ENCODE assay signal across 8 cellular contexts in genomic region chr14:81436296-81437138, GRCh38. TPM values are rescaled to one million over a fixed set of nuclear protein-coding genes. Genes with fewer than 3 reads are reported as not detected.
DNase-seq lines count a peak whose midpoint lies in the region; ATAC-seq and TF ChIP-seq lines count a peak whose summit lies in the region.

No MANE protein-coding gene starts in this region.

- peak in 3 of 56 donors; percentile 11 to 13 (median 13) for TF ChIP-seq CTCF in dorsolateral prefrontal cortex (IDR thresholded peaks at IDR 0.05 in 54 of 56, conservative IDR thresholded peaks at IDR 0.05 in 2 of 56; ENCODE audit: low read depth in 1 of 56, partially characterized antibody in 56 of 56)

- DNase-seq in NCI-H2081 (lab: John Stamatoyannopoulos, UW), result peak; percentile 84 to 89
- DNase-seq in NCI-H2081 treated with DMSO at 0.1 percent for 48 hours (lab: John Stamatoyannopoulos, UW), result no peak
- peak; percentile 76 for DNase-seq in NCI-H2107 treated with DMSO at 0.1 percent for 48 hours (lab: John Stamatoyannopoulos, UW; ENCODE audit: unreplicated experiment)
- DNase-seq in activated CD4-positive, alpha-beta T cell treated with anti-CD3 and anti-CD28 coated beads for 36 hours, result peak; percentile 69
- peak; percentile 46 to 88 (median 60) for DNase-seq in dorsolateral prefrontal cortex
- peak; percentile 82 for DNase-seq in left lobe of liver (ENCODE audit: low spot score)
- DNase-seq in stimulated activated CD4-positive, alpha-beta T cell treated with anti-CD3 and anti-CD28 coated beads, Interleukin-1b, Interleukin-23, amount 100 ng/mL, for 24 hours (ENCODE audit: low read depth in 4 of 4, low spot score in 1 of 4), result peak in 3 of 4 experiments; percentile 25 to 47 (median 26)

- peaks cover 0 to 30% (median 4%) of the 10 kb centered on the region in 45 donors for H3K27me3 ChIP-seq in dorsolateral prefrontal cortex

- H3K4me1 Mint-ChIP-seq in activated CD4-positive, alpha-beta T cell treated with anti-CD3 and anti-CD28 coated beads for 36 hours, result peaks cover 10% of the 10 kb centered on the region

- intact Hi-C loops in activated CD4-positive, alpha-beta T cell treated with anti-CD3 and anti-CD28 coated beads for 36 hours (cut with DNase I, micrococcal nuclease), result loop anchor here in 1 of 2 experiments (1.0 kb wide), 1 partner anchor 215 kb away; no protein-coding TSS in a partner anchor
- intact Hi-C loops in dorsolateral prefrontal cortex (cut with DNase I), result no loop called here

- H3K4me3 Mint-ChIP-seq in activated CD4-positive, alpha-beta T cell treated with anti-CD3 and anti-CD28 coated beads for 36 hours, result peak overlapping the region; percentile 55

- H3K27me3 Mint-ChIP-seq in activated CD4-positive, alpha-beta T cell treated with anti-CD3 and anti-CD28 coated beads for 36 hours, result peaks cover 69% of the 10 kb centered on the region

- peak overlapping the region in 19 of 59 donors; percentile 11 to 80 (median 49) for H3K27ac ChIP-seq in dorsolateral prefrontal cortex

- H3K27ac Mint-ChIP-seq in activated CD4-positive, alpha-beta T cell treated with anti-CD3 and anti-CD28 coated beads for 36 hours, result no peak overlapping the region

- H3K4me3 ChIP-seq in dorsolateral prefrontal cortex, result peak overlapping the region; percentile 50 to 89 (median 69)

- no peaks in the 10 kb centered on the region for H3K36me3 Mint-ChIP-seq in activated CD4-positive, alpha-beta T cell treated with anti-CD3 and anti-CD28 coated beads for 36 hours (ENCODE audit: low read depth)

- peak; percentile 46 for ATAC-seq in HG02938 (IDR thresholded peaks at IDR 0.05; ENCODE audit: unreplicated experiment)
- peak; percentile 88 for ATAC-seq in activated CD4-positive, alpha-beta T cell treated with anti-CD3 and anti-CD28 coated beads for 36 hours
- peak; percentile 95 for ATAC-seq in left lobe of liver

- POLR2A ChIA-PET in activated CD4-positive, alpha-beta T cell treated with anti-CD3 and anti-CD28 coated beads for 36 hours (lab: Charles Lee), result interaction anchor here (1.2 kb wide), 1 partner anchor 215 kb away, joined by 4 read pairs; the partner anchor contains the start of gene GTF2A1

- H3K9me3 Mint-ChIP-seq in activated CD4-positive, alpha-beta T cell treated with anti-CD3 and anti-CD28 coated beads for 36 hours (ENCODE audit: low read depth), result no peaks in the 10 kb centered on the region

- CTCF ChIA-PET in activated CD4-positive, alpha-beta T cell treated with anti-CD3 and anti-CD28 coated beads for 36 hours (lab: Charles Lee), result interaction anchor here (0.6 to 0.7 kb wide), 2 partner anchors 15 to 495 kb away, joined by 3 read pairs; partner anchors contain the start of gene CEP128

RNA-seq across cellular contexts. Expression of gene STON2, which starts 36.4 kb away (rescaled TPM):
- under 1 TPM; 0.05 to 0.19 TPM for total RNA-seq in activated CD4-positive, alpha-beta T cell treated with anti-CD3 and anti-CD28 coated beads for 36 hours
- 100 to 1,000 TPM in 73 of 120 experiments, 10 to 100 TPM in 47; 50.5 to 280 (median 107) TPM for total RNA-seq in dorsolateral prefrontal cortex
- total RNA-seq in left lobe of liver, result 6.3 TPM
